ENCODE assay signal across 19 cellular contexts in the genomic region with DNA sequence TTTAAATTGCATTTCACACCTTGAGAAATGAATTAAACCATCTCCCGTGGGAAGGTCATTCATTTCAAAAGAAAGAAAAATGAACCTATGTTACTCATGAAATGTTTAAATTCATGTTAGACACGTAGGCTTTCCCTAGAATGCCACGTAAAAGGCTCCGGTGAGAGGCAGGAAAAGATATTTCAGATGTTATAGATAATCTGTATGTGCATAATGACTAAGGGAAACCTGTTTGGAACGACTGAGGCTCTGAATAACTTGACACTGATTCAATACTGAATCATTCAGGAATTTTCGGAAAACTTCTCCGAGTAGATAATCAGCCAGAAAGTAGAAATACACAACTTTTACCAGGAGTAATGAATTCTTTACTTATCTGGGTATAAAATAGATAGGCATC.
DNase-seq lines count a peak whose midpoint lies in the region; TF ChIP-seq lines count a peak whose summit lies in the region.
"Had no signal": no experiment of that assay in that cellular context is flagged by ENCODE, and none has a peak within 500 bp of the region (broad histone marks: within the 10 kb centered on the region; RNA-seq: fewer than 3 reads in every experiment).

No MANE protein-coding gene starts in this region.

- no peaks in the 10 kb centered on the region for H3K4me1 Mint-ChIP-seq in MCF 10A (ENCODE audit: insufficient read depth, unreplicated experiment)
- H3K4me1 Mint-ChIP-seq: activated CD4-positive, alpha-beta memory T cell treated with anti-CD3 and anti-CD28 coated beads, Interleukin-2, amount 10 ng/mL, durations not matched to agents 7 days and 5 days; B cell; memory B cell had no signal

- intact Hi-C loops in mammary epithelial cell (cut with micrococcal nuclease) (no loop called here), MCF 10A (cut with micrococcal nuclease) (no loop called here)

- CTCF ChIA-PET in mammary epithelial cell (lab: Charles Lee; ENCODE audit: low non-redundant PET), result no interaction called here
- CTCF ChIA-PET in MCF 10A (lab: Yijun Ruan, JAX), result no interaction called here

- no peak overlapping the region for H2AFZ ChIP-seq in mammary epithelial cell (ENCODE audit: low read depth, low read length)

- peaks cover 8% of the 10 kb centered on the region for H3K4me1 ChIP-seq in mammary epithelial cell (ENCODE audit: insufficient read depth, low read length)
- H3K4me1 ChIP-seq: gastroesophageal sphincter had no signal

- DNase-seq in mammary epithelial cell (peak; percentile 15), MCF 10A (ENCODE audit: unreplicated experiment) (no peak), amniotic epithelial cell (ENCODE audit: low read depth) (peak; percentile 31), fibroblast of the aortic adventitia (ENCODE audit: low read depth) (peak; percentile 60), iPS-NIHi11 (ENCODE audit: low spot score) (no peak), GM19240 (ENCODE audit: insufficient read length, low spot score) (no peak), erythroblast (lab: John Stamatoyannopoulos, UW) (no peak), NCI-H1436 (lab: John Stamatoyannopoulos, UW) (no peak)
- DNase-seq: activated CD4-positive, alpha-beta memory T cell treated with anti-CD3 and anti-CD28 coated beads, Interleukin-2, amount 10 ng/mL, durations not matched to agents 7 days and 5 days; activated CD4-positive, CD25-positive, alpha-beta regulatory T cell; NCI-H526; occipital lobe; small intestine; stimulated activated naive CD4-positive, alpha-beta T cell treated with Interleukin-2 at 50 U/mL for 16 hours; T1000 had no signal

- POLR2A ChIA-PET in MCF 10A (lab: Yijun Ruan, JAX), result no interaction called here

- no TSS peak for BruUV-seq in mammary epithelial cell (replicated peaks; lab: Mats Ljungman, UMichigan)
- no TSS peak for BruUV-seq in MCF 10A (replicated peaks; lab: Mats Ljungman, UMichigan)

- H3K79me2 ChIP-seq in mammary epithelial cell (ENCODE audit: insufficient read depth, low read length), result no peaks in the 10 kb centered on the region

- no peak overlapping the region for H3K9ac ChIP-seq in mammary epithelial cell (ENCODE audit: insufficient read depth, low read length)

- no peak overlapping the region for H3K4me3 Mint-ChIP-seq in MCF 10A (ENCODE audit: unreplicated experiment)
- H3K4me3 Mint-ChIP-seq: activated CD4-positive, alpha-beta memory T cell treated with anti-CD3 and anti-CD28 coated beads, Interleukin-2, amount 10 ng/mL, durations not matched to agents 7 days and 5 days; B cell; memory B cell had no signal

- no peaks in the 10 kb centered on the region for H3K9me3 Mint-ChIP-seq in MCF 10A (ENCODE audit: unreplicated experiment)

- no peaks in the 10 kb centered on the region for H4K20me1 ChIP-seq in mammary epithelial cell (ENCODE audit: insufficient read depth, low read length)

- no peaks in the 10 kb centered on the region for H3K36me3 ChIP-seq in mammary epithelial cell (ENCODE audit: insufficient read depth, low read length)
- H3K36me3 ChIP-seq: gastroesophageal sphincter had no signal

- peaks cover 3% of the 10 kb centered on the region for H3K9me3 ChIP-seq in mammary epithelial cell (replicated peaks; ENCODE audit: insufficient read depth, low read length)

- H3K27ac Mint-ChIP-seq in MCF 10A (ENCODE audit: low read depth, unreplicated experiment), result no peak overlapping the region
- H3K27ac Mint-ChIP-seq: activated CD4-positive, alpha-beta memory T cell treated with anti-CD3 and anti-CD28 coated beads, Interleukin-2, amount 10 ng/mL, durations not matched to agents 7 days and 5 days; B cell; memory B cell had no signal

- H3K27ac ChIP-seq in mammary epithelial cell (ENCODE audit: insufficient read depth, low read depth, low read length), result no peak overlapping the region
- H3K27ac ChIP-seq: 22Rv1, gastroesophageal sphincter had no signal

- in situ Hi-C loops in mammary epithelial cell (cut with MboI; ENCODE audit: low sequenced_read_pairs in 2 of 2), result no loop called here

- H3K36me3 Mint-ChIP-seq in MCF 10A (ENCODE audit: insufficient read depth, unreplicated experiment), result no peaks in the 10 kb centered on the region
- H3K36me3 Mint-ChIP-seq: memory B cell had no signal

- H3K27me3 ChIP-seq in mammary epithelial cell (ENCODE audit: insufficient read depth, low read length), result no peaks in the 10 kb centered on the region
- H3K27me3 ChIP-seq: gastroesophageal sphincter had no signal

- dilution Hi-C loops in mammary epithelial cell (cut with HindIII; ENCODE audit: low sequenced_read_pairs), result no loop called here

- H3K4me2 ChIP-seq in mammary epithelial cell (ENCODE audit: insufficient read depth, low read depth, low read length), result no peak overlapping the region

- WGBS in mammary epithelial cell (ENCODE audit: low coverage, missing lambda C conversion rate), result 68% methylated on average over 7 of the region's 7 CpGs

- no peak overlapping the region for H3K4me3 ChIP-seq in mammary epithelial cell (replicated peaks in 1 of 3; ENCODE audit: insufficient read depth in 1 of 3, low read depth in 2 of 3, low read length in 3 of 3)
- no peak overlapping the region for H3K4me3 ChIP-seq in fibroblast of the aortic adventitia (ENCODE audit: low read depth, low read length)
- H3K4me3 ChIP-seq: gastroesophageal sphincter had no signal

- TF ChIP-seq POLR2A in erythroblast (IDR thresholded peaks at IDR 0.05; ENCODE audit: low read length), result no peak

- no peaks in the 10 kb centered on the region for H3K27me3 Mint-ChIP-seq in MCF 10A (ENCODE audit: insufficient read depth, unreplicated experiment)
- H3K27me3 Mint-ChIP-seq: activated CD4-positive, alpha-beta memory T cell treated with anti-CD3 and anti-CD28 coated beads, Interleukin-2, amount 10 ng/mL, durations not matched to agents 7 days and 5 days; B cell had no signal

- no peak for TF ChIP-seq CTCF in mammary epithelial cell (conservative IDR thresholded peaks at IDR 0.05 in 1 of 2, IDR thresholded peaks at IDR 0.05 in 1 of 2; ENCODE audit: extremely low read depth in 1 of 2, insufficient read depth in 1 of 2, low read depth in 1 of 2, low read length in 2 of 2)
- no peak for TF ChIP-seq CTCF in MCF 10A (IDR thresholded peaks at IDR 0.05; ENCODE audit: unreplicated experiment)
- TF ChIP-seq CTCF in fibroblast of the aortic adventitia (IDR thresholded peaks at IDR 0.05; ENCODE audit: insufficient read depth, low read length), result no peak

Comparison
In these comparisons a context has a peak if more than half of its experiments do, and no peak if none do; other contexts are left out.
1. DNase-seq: peak in mammary epithelial cell (single experiment), amniotic epithelial cell (single experiment) and fibroblast of the aortic adventitia (single experiment); none in MCF 10A (single experiment), iPS-NIHi11 (single experiment), GM19240 (single experiment), erythroblast (0 of 2) and NCI-H1436 (single experiment).